In genomic region chr5:170693701-170694100, GRCh38 we compare ENCODE assay signal across 1 cellular context.
TF ChIP-seq lines count a peak whose summit lies in the region.

No MANE protein-coding gene starts in this region.

TF ChIP-seq in SK-N-SH, 30 proteins besides CTCF, POLR2A, EP300 and RAD21 (continued from another document):
- TF ChIP-seq REST (IDR thresholded peaks at IDR 0.05; ENCODE audit: low read depth, low read length): peak; percentile 65; the same call in 1 of the 2 replicates
